In the genomic region with DNA sequence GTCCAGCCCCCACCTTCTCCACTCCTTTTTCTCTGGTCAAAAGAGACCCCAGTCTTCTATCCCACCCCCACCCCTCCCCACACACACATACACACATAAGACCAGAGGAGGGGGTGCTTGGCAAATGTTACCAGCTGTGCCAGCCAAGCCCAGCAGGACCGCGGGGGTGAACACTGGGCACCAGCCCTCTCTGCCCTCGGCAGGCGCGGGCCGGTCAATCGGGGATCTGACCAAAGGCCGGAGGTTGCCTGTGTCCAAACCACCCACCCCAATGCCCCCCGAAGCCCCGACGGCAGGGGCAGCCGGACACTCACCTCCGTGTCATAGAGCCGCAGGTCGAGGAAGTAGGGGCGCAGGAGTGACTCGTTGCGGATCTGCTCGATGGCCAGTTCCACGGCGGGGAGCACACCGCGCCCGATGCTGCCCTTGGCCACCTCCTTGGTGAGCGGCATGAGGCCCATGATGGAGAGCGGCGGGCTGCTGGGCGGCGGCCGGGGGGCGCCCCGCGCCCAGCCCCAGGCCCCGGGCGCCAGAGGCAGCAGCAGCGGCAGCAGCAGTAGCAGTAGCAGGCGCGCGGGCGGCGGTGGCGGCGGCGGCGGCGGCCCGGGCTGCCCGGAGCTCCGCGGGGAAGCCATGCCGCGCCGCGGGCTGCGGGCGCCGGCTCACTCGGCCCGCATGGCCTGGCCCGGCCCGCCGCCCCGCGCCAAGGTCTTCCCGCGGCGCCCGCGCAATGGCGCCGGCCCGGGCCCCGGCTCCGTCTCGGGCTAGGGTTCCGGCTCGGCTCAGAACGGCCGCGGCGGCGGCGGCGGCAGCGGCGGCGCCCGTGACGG, we compare ENCODE assay signal across 12 cellular contexts. TPM values are rescaled to one million over a fixed set of nuclear protein-coding genes. Genes with fewer than 3 reads are reported as not detected.
DNase-seq lines count a peak whose midpoint lies in the region; ATAC-seq and TF ChIP-seq lines count a peak whose summit lies in the region.
"Had no signal": no experiment of that assay in that cellular context is flagged by ENCODE, and none has a peak within 500 bp of the region (broad histone marks: within the 10 kb centered on the region; RNA-seq: fewer than 3 reads in every experiment).

No MANE protein-coding gene starts in this region.

- POLR2A ChIA-PET in activated naive CD8-positive, alpha-beta T cell treated with anti-CD3 and anti-CD28 coated beads, Interleukin-2, amount 10 ng/mL, durations not matched to agents 7 days and 5 days (lab: Charles Lee) = no interaction called here
- POLR2A ChIA-PET in WTC11 (lab: Charles Lee) = no interaction called here

- no peaks in the 10 kb centered on the region for H3K9me3 ChIP-seq in iPS-20b (ENCODE audit: insufficient read depth, low read depth, low read length)

- H3K36me3 ChIP-seq in iPS-20b (ENCODE audit: insufficient read depth, low read depth, low read length) = no peaks in the 10 kb centered on the region

- no peaks in the 10 kb centered on the region for H3K9me3 Mint-ChIP-seq in activated naive CD8-positive, alpha-beta T cell treated with anti-CD3 and anti-CD28 coated beads, Interleukin-2, amount 10 ng/mL, durations not matched to agents 7 days and 5 days
- H3K9me3 Mint-ChIP-seq in activated naive CD8-positive, alpha-beta T cell treated with anti-CD3 and anti-CD28 coated beads for 36 hours = no peaks in the 10 kb centered on the region
- H3K9me3 Mint-ChIP-seq in WTC11 = no peaks in the 10 kb centered on the region

- peak; percentile 36 for DNase-seq in activated naive CD8-positive, alpha-beta T cell treated with anti-CD3 and anti-CD28 coated beads, Interleukin-2, amount 10 ng/mL, durations not matched to agents 7 days and 5 days
- DNase-seq in activated naive CD8-positive, alpha-beta T cell treated with anti-CD3 and anti-CD28 coated beads for 36 hours = no peak
- DNase-seq in WTC11 (ENCODE audit: low spot score) = peak; percentile 23
- DNase-seq in activated CD8-positive, alpha-beta memory T cell treated with anti-CD3 and anti-CD28 coated beads, Interleukin-2, amount 50 U/mL, for 48 hours = no peak
- DNase-seq in activated CD4-positive, alpha-beta T cell treated with anti-CD3 and anti-CD28 coated beads, Interleukin-2, amount 50 U/mL, for 4 hours = no peak
- DNase-seq: effector CD4-positive, alpha-beta T cell; stimulated activated CD4-positive, alpha-beta T cell treated with anti-CD3 and anti-CD28 coated beads, Interleukin-4, amount 100 ng/mL, for 4 hours had no signal

- H3K4me1 ChIP-seq in iPS-20b (ENCODE audit: insufficient read depth, low read length) = no peaks in the 10 kb centered on the region

- H3K27me3 ChIP-seq in iPS-20b (ENCODE audit: insufficient read depth, low read length) = peaks cover 92% of the 10 kb centered on the region

- H3K36me3 Mint-ChIP-seq in activated naive CD8-positive, alpha-beta T cell treated with anti-CD3 and anti-CD28 coated beads, Interleukin-2, amount 10 ng/mL, durations not matched to agents 7 days and 5 days = no peaks in the 10 kb centered on the region
- H3K36me3 Mint-ChIP-seq in activated naive CD8-positive, alpha-beta T cell treated with anti-CD3 and anti-CD28 coated beads for 36 hours = no peaks in the 10 kb centered on the region
- H3K36me3 Mint-ChIP-seq in WTC11 = no peaks in the 10 kb centered on the region

- CTCF ChIA-PET in WTC11 (lab: Charles Lee) = interaction anchor here (0.6 to 3.0 kb wide), 10 partner anchors 25 to 393 kb away, joined by 3 to 13 read pairs (median 6); no protein-coding TSS in a partner anchor

- H3K27ac ChIP-seq in iPS-20b (ENCODE audit: low read length) (no peak overlapping the region), temporal lobe (ENCODE audit: low read depth, low read length) (peak overlapping the region; percentile 36)

- H3K4me1 Mint-ChIP-seq in activated naive CD8-positive, alpha-beta T cell treated with anti-CD3 and anti-CD28 coated beads, Interleukin-2, amount 10 ng/mL, durations not matched to agents 7 days and 5 days = no peaks in the 10 kb centered on the region
- H3K4me1 Mint-ChIP-seq in activated naive CD8-positive, alpha-beta T cell treated with anti-CD3 and anti-CD28 coated beads for 36 hours = no peaks in the 10 kb centered on the region
- H3K4me1 Mint-ChIP-seq in WTC11 = peaks cover 8% of the 10 kb centered on the region

- no peak overlapping the region for H3K27ac Mint-ChIP-seq in activated naive CD8-positive, alpha-beta T cell treated with anti-CD3 and anti-CD28 coated beads, Interleukin-2, amount 10 ng/mL, durations not matched to agents 7 days and 5 days
- no peak overlapping the region for H3K27ac Mint-ChIP-seq in activated naive CD8-positive, alpha-beta T cell treated with anti-CD3 and anti-CD28 coated beads for 36 hours
- H3K27ac Mint-ChIP-seq in WTC11 = no peak overlapping the region

- H3K9ac ChIP-seq in iPS-20b (ENCODE audit: low read depth, low read length) = no peak overlapping the region

- peaks cover 69% of the 10 kb centered on the region for H3K27me3 Mint-ChIP-seq in activated naive CD8-positive, alpha-beta T cell treated with anti-CD3 and anti-CD28 coated beads, Interleukin-2, amount 10 ng/mL, durations not matched to agents 7 days and 5 days
- H3K27me3 Mint-ChIP-seq in activated naive CD8-positive, alpha-beta T cell treated with anti-CD3 and anti-CD28 coated beads for 36 hours = peaks cover 72% of the 10 kb centered on the region
- H3K27me3 Mint-ChIP-seq in WTC11 (ENCODE audit: low read depth) = peaks cover 81% of the 10 kb centered on the region

- no peak overlapping the region for H3K4me3 Mint-ChIP-seq in activated naive CD8-positive, alpha-beta T cell treated with anti-CD3 and anti-CD28 coated beads, Interleukin-2, amount 10 ng/mL, durations not matched to agents 7 days and 5 days
- H3K4me3 Mint-ChIP-seq in activated naive CD8-positive, alpha-beta T cell treated with anti-CD3 and anti-CD28 coated beads for 36 hours = no peak overlapping the region
- H3K4me3 Mint-ChIP-seq in WTC11 = peak overlapping the region; percentile 64

- peak overlapping the region; percentile 62; the same call in 1 of the 2 replicates for H3K4me3 ChIP-seq in iPS-20b (ENCODE audit: low read length)

- no peak for TF ChIP-seq CTCF in WTC11 (IDR thresholded peaks at IDR 0.05)

- no peak for ATAC-seq in activated naive CD8-positive, alpha-beta T cell treated with anti-CD3 and anti-CD28 coated beads, Interleukin-2, amount 10 ng/mL, durations not matched to agents 7 days and 5 days (ENCODE audit: low read depth)
- ATAC-seq in WTC11 (no peak), HG02610 (IDR thresholded peaks at IDR 0.05; ENCODE audit: unreplicated experiment) (no peak)

TF ChIP-seq in WTC11, 78 proteins besides CTCF, POLR2A, EP300 and RAD21:
- TF ChIP-seq SMAD4 (CRISPR knock-in tag; IDR thresholded peaks at IDR 0.05) = no peak
- TF ChIP-seq, protein P1, sequence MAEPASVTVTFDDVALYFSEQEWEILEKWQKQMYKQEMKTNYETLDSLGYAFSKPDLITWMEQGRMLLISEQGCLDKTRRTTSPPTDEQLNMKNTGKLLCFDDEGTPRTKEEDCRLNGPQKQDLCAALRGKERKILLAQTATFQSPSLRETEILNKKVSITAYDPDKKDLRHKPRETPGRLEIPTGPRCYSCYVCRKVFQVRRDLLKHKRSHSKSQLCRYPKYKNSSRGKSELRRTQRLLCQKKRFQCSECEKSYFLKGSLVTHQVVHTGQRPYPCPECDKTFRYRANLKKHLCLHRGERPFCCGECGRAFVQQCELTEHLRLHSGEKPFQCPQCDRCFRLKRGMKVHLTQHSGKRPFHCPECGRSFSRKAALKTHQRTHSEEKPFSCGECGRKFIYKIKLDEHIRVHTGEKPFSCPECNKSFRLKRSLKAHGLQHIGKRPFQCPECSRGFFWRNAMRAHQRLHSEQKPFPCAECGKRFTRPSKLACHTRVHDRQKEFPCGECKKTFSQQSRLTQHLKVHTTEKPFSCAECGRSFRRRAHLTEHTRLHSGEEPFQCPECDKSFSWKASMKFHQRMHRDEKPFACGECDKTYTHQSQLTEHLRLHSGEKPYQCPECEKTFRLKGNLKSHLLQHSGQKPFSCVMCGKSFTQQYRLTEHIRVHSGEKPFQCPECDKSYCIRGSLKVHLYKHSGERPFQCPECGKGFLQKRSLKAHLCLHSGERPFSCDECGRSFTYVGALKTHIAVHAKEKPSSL (CRISPR knock-in tag; conservative IDR thresholded peaks at IDR 0.05) = no peak
- no peak for TF ChIP-seq ZNF121 (CRISPR knock-in tag; IDR thresholded peaks at IDR 0.05)
- no peak for TF ChIP-seq JUN (CRISPR knock-in tag; IDR thresholded peaks at IDR 0.05)
- no peak for TF ChIP-seq TEAD1 (CRISPR knock-in tag; IDR thresholded peaks at IDR 0.05)
- no peak for TF ChIP-seq ZNF317 (CRISPR knock-in tag; IDR thresholded peaks at IDR 0.05; ENCODE audit: borderline replicate concordance, low read depth)
- TF ChIP-seq, protein P2, sequence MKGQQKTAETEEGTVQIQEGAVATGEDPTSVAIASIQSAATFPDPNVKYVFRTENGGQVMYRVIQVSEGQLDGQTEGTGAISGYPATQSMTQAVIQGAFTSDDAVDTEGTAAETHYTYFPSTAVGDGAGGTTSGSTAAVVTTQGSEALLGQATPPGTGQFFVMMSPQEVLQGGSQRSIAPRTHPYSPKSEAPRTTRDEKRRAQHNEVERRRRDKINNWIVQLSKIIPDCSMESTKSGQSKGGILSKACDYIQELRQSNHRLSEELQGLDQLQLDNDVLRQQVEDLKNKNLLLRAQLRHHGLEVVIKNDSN (CRISPR knock-in tag; IDR thresholded peaks at IDR 0.05) = no peak
- TF ChIP-seq GTF2I (CRISPR knock-in tag; conservative IDR thresholded peaks at IDR 0.05) = no peak
- no peak for TF ChIP-seq GABPB1 (CRISPR knock-in tag; IDR thresholded peaks at IDR 0.05)
- TF ChIP-seq FOXJ3 (CRISPR knock-in tag; IDR thresholded peaks at IDR 0.05; ENCODE audit: borderline replicate concordance) = no peak
- TF ChIP-seq ZNF416 (CRISPR knock-in tag; IDR thresholded peaks at IDR 0.05) = no peak
- no peak for TF ChIP-seq ZBTB21 (CRISPR knock-in tag; IDR thresholded peaks at IDR 0.05; ENCODE audit: borderline replicate concordance)
- no peak for TF ChIP-seq IRF2 (CRISPR knock-in tag; IDR thresholded peaks at IDR 0.05; ENCODE audit: borderline replicate concordance, low read depth)
- TF ChIP-seq FOXP1 (CRISPR knock-in tag; IDR thresholded peaks at IDR 0.05; ENCODE audit: borderline replicate concordance) = no peak
- TF ChIP-seq RORB (CRISPR knock-in tag; IDR thresholded peaks at IDR 0.05) = no peak
- TF ChIP-seq HMGA2 (CRISPR knock-in tag; IDR thresholded peaks at IDR 0.05) = no peak
- TF ChIP-seq MXD4 (CRISPR knock-in tag; IDR thresholded peaks at IDR 0.05; ENCODE audit: borderline replicate concordance) = no peak

RNA-seq across cellular contexts. Expression of a gene that starts 0.4 kb away (rescaled TPM):
- not detected for total RNA-seq in activated naive CD8-positive, alpha-beta T cell treated with anti-CD3 and anti-CD28 coated beads, Interleukin-2, amount 10 ng/mL, durations not matched to agents 7 days and 5 days
- total RNA-seq in activated naive CD8-positive, alpha-beta T cell treated with anti-CD3 and anti-CD28 coated beads for 36 hours = not detected
- total RNA-seq in WTC11 (2021) = 0.92 to 2.2 TPM (median 1.5 TPM) in 3 replicates
- total RNA-seq in temporal lobe = 47.2 TPM
- total RNA-seq: LHCN-M2, mesenteric fat pad had no signal

Comparison
In these comparisons a context has a peak if more than half of its experiments do, and no peak if none do; other contexts are left out.
1. DNase-seq: peak in activated naive CD8-positive, alpha-beta T cell treated with anti-CD3 and anti-CD28 coated beads, Interleukin-2, amount 10 ng/mL, durations not matched to agents 7 days and 5 days (single experiment) and WTC11 (single experiment); none in activated naive CD8-positive, alpha-beta T cell treated with anti-CD3 and anti-CD28 coated beads for 36 hours (single experiment), activated CD8-positive, alpha-beta memory T cell treated with anti-CD3 and anti-CD28 coated beads, Interleukin-2, amount 50 U/mL, for 48 hours (single experiment) and activated CD4-positive, alpha-beta T cell treated with anti-CD3 and anti-CD28 coated beads, Interleukin-2, amount 50 U/mL, for 4 hours (0 of 2).
2. RNA of a gene that starts 0.4 kb away (total RNA-seq): 47.2 TPM in temporal lobe (single experiment); 0.92 to 2.2 TPM in WTC11, not detected in activated naive CD8-positive, alpha-beta T cell treated with anti-CD3 and anti-CD28 coated beads, Interleukin-2, amount 10 ng/mL, durations not matched to agents 7 days and 5 days and not detected in activated naive CD8-positive, alpha-beta T cell treated with anti-CD3 and anti-CD28 coated beads for 36 hours; every median in the first group is over 10 times any median in the second.